In the genomic region with DNA sequence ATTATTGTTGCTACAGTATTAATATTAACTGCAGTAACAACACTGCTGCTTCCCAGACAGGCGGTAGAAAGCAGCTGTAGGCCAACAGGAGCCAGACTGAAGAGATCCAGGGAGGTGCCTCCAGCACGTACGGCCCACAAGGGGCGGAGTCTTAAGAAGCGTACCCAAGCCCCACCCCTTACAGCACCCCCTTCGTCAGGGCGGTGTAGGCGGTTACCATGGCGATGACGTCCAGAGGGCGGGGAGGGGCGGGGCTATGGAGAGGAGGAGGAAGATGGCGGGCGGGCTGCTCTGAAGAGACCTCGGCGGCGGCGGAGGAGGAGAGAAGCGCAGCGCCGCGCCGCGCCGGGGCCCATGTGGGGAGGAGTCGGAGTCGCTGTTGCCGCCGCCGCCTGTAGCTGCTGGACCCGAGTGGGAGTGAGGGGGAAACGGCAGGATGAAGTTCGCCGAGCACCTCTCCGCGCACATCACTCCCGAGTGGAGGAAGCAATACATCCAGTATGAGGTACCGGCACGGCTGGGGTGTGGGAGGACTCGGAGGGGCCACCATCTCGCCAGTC, we compare ENCODE assay signal across 1 cellular context.
TF ChIP-seq lines count a peak whose summit lies in the region.

A gene (plus strand): TSS at position 257 of the 560 bp plus-strand sequence. CDS start 180 bp downstream, at position 437.

TF ChIP-seq in GM12878, 131 proteins besides CTCF, POLR2A, EP300 and RAD21 (continued from another document):
- TF ChIP-seq, protein P1, sequence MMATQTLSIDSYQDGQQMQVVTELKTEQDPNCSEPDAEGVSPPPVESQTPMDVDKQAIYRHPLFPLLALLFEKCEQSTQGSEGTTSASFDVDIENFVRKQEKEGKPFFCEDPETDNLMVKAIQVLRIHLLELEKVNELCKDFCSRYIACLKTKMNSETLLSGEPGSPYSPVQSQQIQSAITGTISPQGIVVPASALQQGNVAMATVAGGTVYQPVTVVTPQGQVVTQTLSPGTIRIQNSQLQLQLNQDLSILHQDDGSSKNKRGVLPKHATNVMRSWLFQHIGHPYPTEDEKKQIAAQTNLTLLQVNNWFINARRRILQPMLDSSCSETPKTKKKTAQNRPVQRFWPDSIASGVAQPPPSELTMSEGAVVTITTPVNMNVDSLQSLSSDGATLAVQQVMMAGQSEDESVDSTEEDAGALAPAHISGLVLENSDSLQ (IDR thresholded peaks at IDR 0.05), result peak; percentile 4; the same call in 1 of the 2 replicates
- TF ChIP-seq TAF1 (IDR thresholded peaks at IDR 0.05; ENCODE audit: borderline replicate concordance, low read depth, low read length) (peak; percentile 71; the same call in 1 of the 2 replicates), SP1 (IDR thresholded peaks at IDR 0.05; ENCODE audit: low read depth, low read length) (peak; percentile 51), BACH1 (IDR thresholded peaks at IDR 0.05; ENCODE audit: borderline replicate concordance) (0 out of 2 replicates have a peak, but pooled peaks have one; percentile 44), CREM (IDR thresholded peaks at IDR 0.05; ENCODE audit: low read depth) (peak; percentile 46; the same call in 1 of the 2 replicates), SIN3A (IDR thresholded peaks at IDR 0.05; ENCODE audit: low read depth, low read length) (0 out of 2 replicates have a peak, but pooled peaks have one; percentile 68), TARDBP (IDR thresholded peaks at IDR 0.05; ENCODE audit: borderline replicate concordance) (no peak), POU2F2 (IDR thresholded peaks at IDR 0.05; ENCODE audit: borderline replicate concordance, low read depth, low read length) (0 out of 3 replicates have a peak, but pooled peaks have one; percentile 17), IKZF2 (IDR thresholded peaks at IDR 0.05) (peak; percentile 11 to 25; a peak in 1 of 4 replicates), NFXL1 (IDR thresholded peaks at IDR 0.05; ENCODE audit: borderline replicate concordance) (peak; percentile 94), BMI1 (IDR thresholded peaks at IDR 0.05; ENCODE audit: borderline replicate concordance) (peak; percentile 94), POLR2AphosphoS5 (IDR thresholded peaks at IDR 0.05; ENCODE audit: low read length) (0 out of 2 replicates have a peak, but pooled peaks have one; percentile 32), STAT3 (IDR thresholded peaks at IDR 0.05; ENCODE audit: low read depth, low read length) (no peak), CREB1 (IDR thresholded peaks at IDR 0.05; ENCODE audit: low read depth) (peak; percentile 75), SIX5 (IDR thresholded peaks at IDR 0.05; ENCODE audit: low read depth, low read length, severe bottlenecking) (no peak)
- TF ChIP-seq, protein P2, sequence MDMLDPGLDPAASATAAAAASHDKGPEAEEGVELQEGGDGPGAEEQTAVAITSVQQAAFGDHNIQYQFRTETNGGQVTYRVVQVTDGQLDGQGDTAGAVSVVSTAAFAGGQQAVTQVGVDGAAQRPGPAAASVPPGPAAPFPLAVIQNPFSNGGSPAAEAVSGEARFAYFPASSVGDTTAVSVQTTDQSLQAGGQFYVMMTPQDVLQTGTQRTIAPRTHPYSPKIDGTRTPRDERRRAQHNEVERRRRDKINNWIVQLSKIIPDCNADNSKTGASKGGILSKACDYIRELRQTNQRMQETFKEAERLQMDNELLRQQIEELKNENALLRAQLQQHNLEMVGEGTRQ (IDR thresholded peaks at IDR 0.05; ENCODE audit: borderline replicate concordance, low read depth, low read length), result no peak
- TF ChIP-seq, protein P3, sequence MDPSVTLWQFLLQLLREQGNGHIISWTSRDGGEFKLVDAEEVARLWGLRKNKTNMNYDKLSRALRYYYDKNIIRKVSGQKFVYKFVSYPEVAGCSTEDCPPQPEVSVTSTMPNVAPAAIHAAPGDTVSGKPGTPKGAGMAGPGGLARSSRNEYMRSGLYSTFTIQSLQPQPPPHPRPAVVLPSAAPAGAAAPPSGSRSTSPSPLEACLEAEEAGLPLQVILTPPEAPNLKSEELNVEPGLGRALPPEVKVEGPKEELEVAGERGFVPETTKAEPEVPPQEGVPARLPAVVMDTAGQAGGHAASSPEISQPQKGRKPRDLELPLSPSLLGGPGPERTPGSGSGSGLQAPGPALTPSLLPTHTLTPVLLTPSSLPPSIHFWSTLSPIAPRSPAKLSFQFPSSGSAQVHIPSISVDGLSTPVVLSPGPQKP (IDR thresholded peaks at IDR 0.05; ENCODE audit: low read depth, low read length), result 0 out of 2 replicates have a peak, but pooled peaks have one; percentile 15
- TF ChIP-seq, protein P4, sequence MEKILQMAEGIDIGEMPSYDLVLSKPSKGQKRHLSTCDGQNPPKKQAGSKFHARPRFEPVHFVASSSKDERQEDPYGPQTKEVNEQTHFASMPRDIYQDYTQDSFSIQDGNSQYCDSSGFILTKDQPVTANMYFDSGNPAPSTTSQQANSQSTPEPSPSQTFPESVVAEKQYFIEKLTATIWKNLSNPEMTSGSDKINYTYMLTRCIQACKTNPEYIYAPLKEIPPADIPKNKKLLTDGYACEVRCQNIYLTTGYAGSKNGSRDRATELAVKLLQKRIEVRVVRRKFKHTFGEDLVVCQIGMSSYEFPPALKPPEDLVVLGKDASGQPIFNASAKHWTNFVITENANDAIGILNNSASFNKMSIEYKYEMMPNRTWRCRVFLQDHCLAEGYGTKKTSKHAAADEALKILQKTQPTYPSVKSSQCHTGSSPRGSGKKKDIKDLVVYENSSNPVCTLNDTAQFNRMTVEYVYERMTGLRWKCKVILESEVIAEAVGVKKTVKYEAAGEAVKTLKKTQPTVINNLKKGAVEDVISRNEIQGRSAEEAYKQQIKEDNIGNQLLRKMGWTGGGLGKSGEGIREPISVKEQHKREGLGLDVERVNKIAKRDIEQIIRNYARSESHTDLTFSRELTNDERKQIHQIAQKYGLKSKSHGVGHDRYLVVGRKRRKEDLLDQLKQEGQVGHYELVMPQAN (conservative IDR thresholded peaks at IDR 0.05), result peak; percentile 75; the same call in 1 of the 2 replicates
TF ChIP-seq in GM12878: peak in this region for 18.
